In the genomic region with DNA sequence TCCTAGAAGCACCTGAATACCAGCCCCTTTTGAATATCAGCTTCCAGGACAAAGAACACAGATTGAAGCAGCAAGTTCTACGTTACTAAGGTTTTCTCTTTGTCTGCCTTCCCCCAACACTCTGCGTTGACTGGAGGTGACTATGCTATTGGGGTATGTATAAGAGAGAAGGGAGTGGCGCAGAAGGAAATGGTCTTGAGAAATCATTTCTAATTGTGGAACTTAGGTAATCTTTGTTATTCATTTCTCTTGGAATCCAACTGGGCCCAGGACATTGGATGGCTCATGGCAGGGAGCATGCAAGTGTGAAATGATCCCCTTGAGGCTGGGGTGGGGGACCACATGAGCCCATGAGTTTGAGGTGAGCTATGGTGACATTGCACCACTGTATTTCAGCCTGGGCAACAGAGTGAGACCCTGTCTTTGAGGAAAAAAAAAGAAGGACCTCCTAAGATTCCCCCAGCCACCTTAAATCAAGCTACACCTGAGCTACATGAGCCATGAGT, we compare ENCODE assay signal across 12 cellular contexts. TPM values are rescaled to one million over a fixed set of nuclear protein-coding genes. Genes with fewer than 3 reads are reported as not detected.
DNase-seq lines count a peak whose midpoint lies in the region; FAIRE-seq and TF ChIP-seq lines count a peak whose summit lies in the region.
"Had no signal": no experiment of that assay in that cellular context is flagged by ENCODE, and none has a peak within 500 bp of the region (broad histone marks: within the 10 kb centered on the region; RNA-seq: fewer than 3 reads in every experiment).

No MANE protein-coding gene starts in this region.

- H3K27me3 ChIP-seq in GM23248 (replicated peaks; ENCODE audit: insufficient read depth) (no peaks in the 10 kb centered on the region), esophagus squamous epithelium (no peaks in the 10 kb centered on the region), skeletal muscle satellite cell (ENCODE audit: control insufficient read depth, insufficient read depth, low read length) (no peaks in the 10 kb centered on the region)
- H3K27me3 ChIP-seq: transverse colon had no signal

- no peaks in the 10 kb centered on the region for H3K9me3 ChIP-seq in GM23248 (ENCODE audit: low read depth)
- H3K9me3 ChIP-seq in esophagus squamous epithelium: no peaks in the 10 kb centered on the region
- H3K9me3 ChIP-seq in skeletal muscle satellite cell (replicated peaks; ENCODE audit: low read length): no peaks in the 10 kb centered on the region
- H3K9me3 ChIP-seq: transverse colon had no signal

- peaks cover 38% of the 10 kb centered on the region for H3K4me1 ChIP-seq in GM23248 (ENCODE audit: insufficient read depth)
- peaks cover 0 to 30% (median 2%) of the 10 kb centered on the region in 3 donors for H3K4me1 ChIP-seq in esophagus squamous epithelium
- H3K4me1 ChIP-seq in skeletal muscle satellite cell (ENCODE audit: control insufficient read depth, insufficient read depth, low read length): peaks cover 34% of the 10 kb centered on the region
- H3K4me1 ChIP-seq: transverse colon had no signal

- no peaks in the 10 kb centered on the region for H3K9me2 ChIP-seq in GM23248 (ENCODE audit: insufficient read depth)

- peak overlapping the region; percentile 64 for H3K4me3 ChIP-seq in GM23248
- H3K4me3 ChIP-seq in esophagus squamous epithelium: no peak overlapping the region
- peak overlapping the region; percentile 52 for H3K4me3 ChIP-seq in skeletal muscle satellite cell (ENCODE audit: low read length)
- H3K4me3 ChIP-seq: transverse colon had no signal

- WGBS in GM23248 (ENCODE audit: low coverage in 1 of 2, low lambda C conversion rate in 2 of 2, missing lambda C conversion rate in 2 of 2), 2 experiments: 0% methylated on average over 3 of the region's 3 CpGs
- 34 to 44% methylated on average over 3 of the region's 3 CpGs for WGBS in esophagus squamous epithelium, 2 donors

- peaks cover 22% of the 10 kb centered on the region for H3F3A ChIP-seq in GM23248 (ENCODE audit: insufficient read depth)

- POLR2A ChIA-PET in RWPE1 (lab: Yijun Ruan, JAX; ENCODE audit: low non-redundant PET): interaction anchor here (0.5 kb wide), 1 partner anchor 45 kb away, joined by 3 read pairs; no protein-coding TSS in a partner anchor

- TF ChIP-seq CTCF in RWPE1 (conservative IDR thresholded peaks at IDR 0.05; ENCODE audit: low read depth) (no peak), esophagus squamous epithelium (IDR thresholded peaks at IDR 0.05) (no peak), D721Med (IDR thresholded peaks at IDR 0.05; ENCODE audit: insufficient read depth, missing control alignments) (no peak)

- H3K9ac ChIP-seq in GM23248: peak overlapping the region; percentile 90
- peak overlapping the region; percentile 83 for H3K9ac ChIP-seq in skeletal muscle satellite cell (ENCODE audit: low read depth, low read length)

- DNase-seq in GM23248 (peak; percentile 98), RWPE1 (ENCODE audit: low spot score) (peak; percentile 91), esophagus squamous epithelium (lab: John Stamatoyannopoulos, UW) (no peak), GOT3 (lab: John Stamatoyannopoulos, UW) (no peak), D721Med (ENCODE audit: insufficient read length, low spot score) (no peak), caudate nucleus (lab: John Stamatoyannopoulos, UW) (no peak), NCI-H510A (lab: John Stamatoyannopoulos, UW) (no peak)
- DNase-seq: activated T-cell treated with anti-CD3 and anti-CD28 coated beads, Interleukin-2, amount 50 U/mL, for 48 hours; NCI-H1694 treated with DMSO at 0.1 percent for 48 hours; transverse colon had no signal

- CTCF ChIA-PET in RWPE1 (lab: Yijun Ruan, JAX): no interaction called here

- peak overlapping the region; percentile 90 for H3K4me2 ChIP-seq in GM23248 (ENCODE audit: unreplicated experiment)
- peak overlapping the region; percentile 70 for H3K4me2 ChIP-seq in skeletal muscle satellite cell (ENCODE audit: low read length)

- H3K36me3 ChIP-seq in GM23248 (ENCODE audit: low read depth) (no peaks in the 10 kb centered on the region), esophagus squamous epithelium (no peaks in the 10 kb centered on the region), skeletal muscle satellite cell (ENCODE audit: insufficient read depth, low read length) (no peaks in the 10 kb centered on the region)
- H3K36me3 ChIP-seq: transverse colon had no signal

- intact Hi-C loops in esophagus squamous epithelium (cut with DNase I): no loop called here

- H3K27ac ChIP-seq in GM23248: peak overlapping the region; percentile 100
- H3K27ac ChIP-seq in RWPE1: peak overlapping the region; percentile 95
- peak overlapping the region; percentile 71 to 88 (median 78) for H3K27ac ChIP-seq in esophagus squamous epithelium
- H3K27ac ChIP-seq in caudate nucleus (ENCODE audit: low read depth, low read length): no peak overlapping the region
- H3K27ac ChIP-seq: transverse colon had no signal

- H2AFZ ChIP-seq in GM23248: no peak overlapping the region

- no peaks in the 10 kb centered on the region for H3K79me2 ChIP-seq in GM23248 (ENCODE audit: insufficient read depth)

- no peak for TF ChIP-seq POLR2A in esophagus squamous epithelium (IDR thresholded peaks at IDR 0.05)

- in situ Hi-C loops in GM23248 (cut with MboI): no loop called here

- FAIRE-seq in D721Med (lab: Jason Lieb, UNC): no peak
- FAIRE-seq: endometrium had no signal

- no peaks in the 10 kb centered on the region for H4K20me1 ChIP-seq in GM23248 (ENCODE audit: insufficient read depth)

RNA-seq across cellular contexts. Expression of a gene that starts 29.7 kb away (rescaled TPM):
- total RNA-seq in GM23248 (2014; rRNA removed; shearing (Covaris generic)): 1.8 and 2.4 TPM in 2 replicates
- 1.3 and 1.8 TPM in 2 replicates for polyA plus RNA-seq in GM23248 (2016; fragmentation: Nextera tagmentation; extraction: Ambion mirVana)
- 10 to 100 TPM in 3 of 4 donors, 1 to 10 TPM in 1; 2.3 to 54.0 (median 39.0) TPM for total RNA-seq in esophagus squamous epithelium
- 0.25 and 0.87 TPM in 2 replicates for total RNA-seq in skeletal muscle satellite cell (2012; rRNA removed)

Comparison
In these comparisons a context has a peak if more than half of its experiments do, and no peak if none do; other contexts are left out.
1. DNase-seq: peak in GM23248 (single experiment) and RWPE1 (single experiment); none in esophagus squamous epithelium (single experiment), GOT3 (single experiment), D721Med (single experiment), caudate nucleus (0 of 61) and NCI-H510A (single experiment).
2. H3K4me3 ChIP-seq: peak in GM23248 (single experiment) and skeletal muscle satellite cell (single experiment); none in esophagus squamous epithelium (0 of 4).